ENCODE assay signal across 25 cellular contexts in genomic region chr13:105485061-105485460, GRCh38. TPM values are rescaled to one million over a fixed set of nuclear protein-coding genes. Genes with fewer than 3 reads are reported as not detected.
DNase-seq lines count a peak whose midpoint lies in the region; ATAC-seq and TF ChIP-seq lines count a peak whose summit lies in the region.
"Had no signal": no experiment of that assay in that cellular context is flagged by ENCODE, and none has a peak within 500 bp of the region (broad histone marks: within the 10 kb centered on the region; RNA-seq: fewer than 3 reads in every experiment).

No MANE protein-coding gene starts in this region.

- peaks cover 27% of the 10 kb centered on the region for H3K9me3 Mint-ChIP-seq in mesothelial cell of epicardium

- H3K4me1 Mint-ChIP-seq in mesothelial cell of epicardium = peaks cover 14% of the 10 kb centered on the region
- H3K4me1 Mint-ChIP-seq: CD14-positive monocyte; CD4-positive, alpha-beta memory T cell; CD4-positive, CD25-positive, alpha-beta regulatory T cell; CD8-positive, alpha-beta memory T cell had no signal

- TF ChIP-seq CTCF in mesothelial cell of epicardium (IDR thresholded peaks at IDR 0.05; ENCODE audit: unreplicated experiment) = no peak

- no peaks in the 10 kb centered on the region for H3K27me3 Mint-ChIP-seq in mesothelial cell of epicardium (ENCODE audit: low read depth)
- H3K27me3 Mint-ChIP-seq: CD4-positive, CD25-positive, alpha-beta regulatory T cell; CD8-positive, alpha-beta memory T cell had no signal

- no peaks in the 10 kb centered on the region for H3K36me3 Mint-ChIP-seq in mesothelial cell of epicardium
- H3K36me3 Mint-ChIP-seq: CD14-positive monocyte; CD4-positive, alpha-beta memory T cell; CD4-positive, CD25-positive, alpha-beta regulatory T cell; CD8-positive, alpha-beta memory T cell had no signal

- ATAC-seq in HG02610 (IDR thresholded peaks at IDR 0.05; ENCODE audit: unreplicated experiment) (no peak), HG03460 (IDR thresholded peaks at IDR 0.05; ENCODE audit: unreplicated experiment) (no peak)
- ATAC-seq: A549, GM12878 had no signal

- DNase-seq in NCI-H226 (peak; percentile 78), amniotic epithelial cell (ENCODE audit: low read depth) (peak; percentile 65), mesothelial cell of epicardium (ENCODE audit: low spot score in 2 of 2, unreplicated experiment in 2 of 2) (no peak), AML-193 (lab: John Stamatoyannopoulos, UW) (no peak)
- DNase-seq: BE2C; C1 segment of cervical spinal cord; CD4-positive, alpha-beta memory T cell; CD4-positive, CD25-positive, alpha-beta regulatory T cell; CD8-positive, alpha-beta memory T cell; COR-L47; DMS 273 treated with DMSO at 0.1 percent for 48 hours; DMS153; DMS53; DMS79; DND-41; EL; GDM1 had no signal

- H3K4me3 Mint-ChIP-seq in mesothelial cell of epicardium = no peak overlapping the region
- H3K4me3 Mint-ChIP-seq: CD14-positive monocyte; CD4-positive, alpha-beta memory T cell; CD4-positive, CD25-positive, alpha-beta regulatory T cell; CD8-positive, alpha-beta memory T cell had no signal

- peak overlapping the region; percentile 20 for H3K27ac Mint-ChIP-seq in mesothelial cell of epicardium
- H3K27ac Mint-ChIP-seq: CD14-positive monocyte; CD4-positive, alpha-beta memory T cell; CD4-positive, CD25-positive, alpha-beta regulatory T cell; CD8-positive, alpha-beta memory T cell had no signal

RNA-seq across cellular contexts. Expression of gene DAOA, which starts 19.2 kb away (rescaled TPM):
- not detected in 3 replicates for total RNA-seq in mesothelial cell of epicardium
- total RNA-seq: A172; CD4-positive, alpha-beta memory T cell; CD4-positive, CD25-positive, alpha-beta regulatory T cell; CD8-positive, alpha-beta memory T cell; Daoy; G401; GM12878 had no signal

Comparison
In these comparisons a context has a peak if more than half of its experiments do, and no peak if none do; other contexts are left out.
1. DNase-seq: peak in NCI-H226 (single experiment) and amniotic epithelial cell (single experiment); none in mesothelial cell of epicardium (0 of 2) and AML-193 (0 of 2).